ENCODE assay signal across 29 cellular contexts in genomic region chr1:43847882-43848281, GRCh38.
"Had no signal": no experiment of that assay in that cellular context is flagged by ENCODE, and none has a peak within 500 bp of the region (broad histone marks: within the 10 kb centered on the region; RNA-seq: fewer than 3 reads in every experiment).

No MANE protein-coding gene starts in this region.

- H3K4me2 ChIP-seq: neural progenitor cell, smooth muscle cell had no signal

- H3K4me1 ChIP-seq: neural progenitor cell, parathyroid adenoma, suprapubic skin, uterus had no signal

- H3K79me2 ChIP-seq: parathyroid adenoma had no signal

- H3K9ac ChIP-seq: neural progenitor cell, parathyroid adenoma had no signal

- H3K27me3 ChIP-seq: esophagus squamous epithelium, heart right ventricle, left lung, neural progenitor cell, suprapubic skin, transverse colon, upper lobe of right lung, uterus had no signal

- H3K27ac ChIP-seq: epithelial cell of prostate, esophagus squamous epithelium, heart right ventricle, left lung, neural progenitor cell, parathyroid adenoma, suprapubic skin, transverse colon, upper lobe of right lung, uterus had no signal

- FAIRE-seq: islet of Langerhans had no signal

- H3K4me3 ChIP-seq: esophagus squamous epithelium, heart right ventricle, left lung, neural progenitor cell, smooth muscle cell, suprapubic skin, transverse colon, upper lobe of right lung, uterus had no signal

- H3K36me3 ChIP-seq: neural progenitor cell, suprapubic skin, upper lobe of right lung, uterus had no signal

- ATAC-seq: heart right ventricle; left cardiac atrium; left lung; naive thymus-derived CD4-positive, alpha-beta T cell; sciatic nerve; upper lobe of right lung had no signal

- H2AFZ ChIP-seq: neural progenitor cell, parathyroid adenoma had no signal

- DNase-seq: effector CD8-positive, alpha-beta T cell; endodermal cell; esophagus squamous epithelium; foreskin melanocyte; glutamatergic neuron; heart right ventricle; hippocampal formation; left cardiac atrium; left lung; mammary epithelial cell; mesendoderm; midbrain; naive thymus-derived CD4-positive, alpha-beta T cell; stimulated activated CD4-positive, alpha-beta T cell treated with anti-CD3 and anti-CD28 coated beads, Interleukin-12 subunit alpha, Interleukin-12 subunit beta, amount 100 ng/mL, for 4 hours; stimulated activated CD4-positive, alpha-beta T cell treated with anti-CD3 and anti-CD28 coated beads, Interleukin-1b, Interleukin-23, amount 100 ng/mL, for 48 hours; stimulated activated CD4-positive, alpha-beta T cell treated with anti-CD3 and anti-CD28 coated beads, Interleukin-4, amount 100 ng/mL, for 1 hour; stimulated activated CD8-positive, alpha-beta memory T cell treated with anti-CD3 and anti-CD28 coated beads, Interleukin-4, amount 100 ng/mL, for 48 hours; stimulated activated naive CD4-positive, alpha-beta T cell; stimulated activated naive CD8-positive, alpha-beta T cell treated with anti-CD3 and anti-CD28 coated beads, Interleukin-15, amount 100 ng/mL, for 72 hours; transverse colon; upper lobe of right lung; uterus had no signal

- H3K9me3 ChIP-seq: esophagus squamous epithelium, left lung, suprapubic skin, upper lobe of right lung, uterus had no signal
